Comparison of ENCODE assay signal across 19 cellular contexts in the genomic region with DNA sequence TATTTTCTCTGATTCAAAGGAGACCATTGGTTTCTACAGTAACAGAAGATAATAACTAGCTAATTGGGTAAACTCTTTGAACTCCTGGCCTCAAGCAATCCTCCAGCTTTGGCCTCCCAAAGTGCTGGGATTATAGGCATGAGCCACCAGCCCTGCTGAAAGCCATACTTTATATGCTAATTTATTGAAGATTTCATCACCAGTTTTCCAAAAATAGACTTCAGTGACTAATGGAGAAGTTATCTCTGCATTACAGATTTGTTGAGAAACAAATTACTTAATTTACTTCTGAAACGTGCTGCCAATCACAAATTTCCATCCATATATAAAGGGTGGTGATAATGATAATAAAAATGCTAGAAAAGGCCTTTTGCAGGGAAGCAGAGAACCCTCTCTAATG.
"Had no signal": no experiment of that assay in that cellular context is flagged by ENCODE, and none has a peak within 500 bp of the region (broad histone marks: within the 10 kb centered on the region; RNA-seq: fewer than 3 reads in every experiment).

No MANE protein-coding gene starts in this region.

- H3K4me2 ChIP-seq: neural progenitor cell had no signal

- H3K9me3 ChIP-seq: prostate gland, tibial nerve, uterus had no signal

- H2AFZ ChIP-seq: neural progenitor cell had no signal

- ATAC-seq: esophagus mucosa; left cardiac atrium; naive thymus-derived CD4-positive, alpha-beta T cell; right cardiac atrium; WTC11 had no signal

- H3K27me3 ChIP-seq: neural progenitor cell, tibial nerve, uterus had no signal

- H3K9ac ChIP-seq: neural progenitor cell had no signal

- H3K36me3 ChIP-seq: neural progenitor cell, prostate gland, tibial nerve, uterus had no signal

- H3K27ac ChIP-seq: coronary artery, neural progenitor cell, prostate gland, tibial nerve, uterus had no signal

- DNase-seq: activated CD4-positive, alpha-beta memory T cell treated with anti-CD3 and anti-CD28 coated beads for 36 hours; activated CD4-positive, alpha-beta T cell treated with anti-CD3 and anti-CD28 coated beads for 4 hours; activated naive CD8-positive, alpha-beta T cell treated with anti-CD3 and anti-CD28 coated beads for 36 hours; activated T-cell treated with anti-CD3 and anti-CD28 coated beads for 4 hours; anterior cingulate cortex; left cardiac atrium; mesendoderm; naive thymus-derived CD4-positive, alpha-beta T cell; right cardiac atrium; small intestine; stimulated activated CD4-positive, alpha-beta T cell treated with anti-CD3 and anti-CD28 coated beads, Interleukin-15, amount 100 ng/mL, for 24 hours; stimulated activated CD4-positive, alpha-beta T cell treated with anti-CD3 and anti-CD28 coated beads, Interleukin-2, amount 100 ng/mL, for 48 hours; uterus had no signal

- H3K4me3 ChIP-seq: coronary artery, neural progenitor cell, prostate gland, tibial nerve, uterus had no signal

- H3K4me1 ChIP-seq: neural progenitor cell, prostate gland, uterus had no signal
